Comparison of ENCODE assay signal across 1 cellular context in the genomic region with DNA sequence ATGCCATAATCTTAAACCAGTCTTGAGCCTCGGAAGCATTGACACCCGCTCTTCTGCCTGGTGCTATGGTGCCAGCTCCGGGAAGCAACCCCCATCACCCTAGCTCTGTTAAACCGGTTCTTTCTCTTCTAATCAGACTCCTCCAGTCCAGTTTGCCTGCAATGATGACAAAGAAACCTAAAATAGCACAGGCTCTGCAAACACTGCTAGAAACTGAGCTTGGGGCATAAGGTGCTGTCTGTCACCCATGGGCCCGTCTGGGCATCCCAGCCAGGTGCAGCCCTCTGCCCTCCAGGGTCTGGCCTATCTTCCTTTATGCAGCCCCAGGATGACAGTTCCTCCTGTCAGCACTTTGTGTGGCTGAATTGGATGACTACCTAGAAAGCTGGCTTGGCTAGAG.
TF ChIP-seq lines count a peak whose summit lies in the region.

No MANE protein-coding gene starts in this region.

TF ChIP-seq in H1, 55 proteins besides CTCF, POLR2A, EP300 and RAD21:
- TF ChIP-seq YY1 (IDR thresholded peaks at IDR 0.05; ENCODE audit: low read depth, low read length) (no peak), POU5F1 (IDR thresholded peaks at IDR 0.05; ENCODE audit: low read depth, low read length) (no peak), GTF2F1 (IDR thresholded peaks at IDR 0.05; ENCODE audit: borderline replicate concordance, low read depth, low read length) (no peak)
